In the genomic region with DNA sequence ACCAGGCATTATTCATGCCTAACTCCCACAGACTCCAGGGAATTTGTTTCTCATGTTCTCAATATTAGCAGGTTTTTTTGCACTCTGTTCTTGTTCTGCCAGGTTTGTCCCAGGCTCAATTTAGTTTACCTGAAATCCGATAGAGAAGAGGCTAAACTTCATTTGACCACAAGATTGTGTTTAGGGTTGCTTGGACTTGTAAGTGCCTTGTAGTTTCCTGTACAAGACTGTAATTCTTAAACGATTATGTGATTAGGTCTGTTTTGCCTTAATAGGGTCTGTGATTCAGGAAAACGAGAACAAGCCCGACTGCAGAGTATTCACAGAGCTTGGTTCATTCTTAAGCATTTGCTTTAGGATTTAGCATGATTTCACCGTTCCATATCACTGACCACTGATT, we compare ENCODE assay signal across 8 cellular contexts. TPM values are rescaled to one million over a fixed set of nuclear protein-coding genes. Genes with fewer than 3 reads are reported as not detected.
DNase-seq lines count a peak whose midpoint lies in the region; ATAC-seq and TF ChIP-seq lines count a peak whose summit lies in the region.

No MANE protein-coding gene starts in this region.

- 32 to 47% methylated on average over 5 of the region's 5 CpGs for WGBS in esophagus squamous epithelium, 2 donors

- CTCF ChIA-PET in GM10248 (lab: Yijun Ruan, JAX) = interaction anchor here (0.8 kb wide), 1 partner anchor 82 kb away, joined by 3 read pairs; no protein-coding TSS in a partner anchor

- peaks cover 55% of the 10 kb centered on the region for H3K79me2 ChIP-seq in osteoblast (ENCODE audit: insufficient read depth, low read length)

- peak overlapping the region; percentile 82 for H3K4me3 ChIP-seq in left ventricle myocardium inferior
- peak overlapping the region in 2 of 4 donors; percentile 66 to 81 for H3K4me3 ChIP-seq in esophagus squamous epithelium
- H3K4me3 ChIP-seq in osteoblast (ENCODE audit: insufficient read depth, low read length) = peak overlapping the region; percentile 86
- H3K4me3 ChIP-seq in BE2C (ENCODE audit: low read depth, low read length) = no peak overlapping the region

- intact Hi-C loops in left ventricle myocardium inferior (cut with micrococcal nuclease) (loop anchor here (5.0 kb wide), 1 partner anchor 340 kb away; no protein-coding TSS in a partner anchor), left cardiac atrium (cut with DNase I) (loop anchor here in 1 of 2 donors (5.0 kb wide), 1 partner anchor 195 kb away; no protein-coding TSS in a partner anchor), esophagus squamous epithelium (cut with DNase I) (loop anchor here (10.0 kb wide), 1 partner anchor 127 kb away; a partner anchor contains a TSS)

- H3K27me3 ChIP-seq in left ventricle myocardium inferior (ENCODE audit: low read depth) (no peaks in the 10 kb centered on the region), esophagus squamous epithelium (peaks cover 0 to 22% (median 0%) of the 10 kb centered on the region in 4 donors), osteoblast (ENCODE audit: insufficient read depth, low read length) (no peaks in the 10 kb centered on the region), BE2C (peaks cover 52% of the 10 kb centered on the region)

- ATAC-seq in left cardiac atrium = no peak
- no peak for ATAC-seq in HG03460 (IDR thresholded peaks at IDR 0.05; ENCODE audit: unreplicated experiment)

- peaks cover 27% of the 10 kb centered on the region for H4K20me1 ChIP-seq in osteoblast (ENCODE audit: insufficient read depth, low read length)

- H3K36me3 ChIP-seq in left ventricle myocardium inferior (no peaks in the 10 kb centered on the region), esophagus squamous epithelium (no peaks in the 10 kb centered on the region), osteoblast (ENCODE audit: insufficient read depth, low read length) (no peaks in the 10 kb centered on the region), BE2C (no peaks in the 10 kb centered on the region)

- no peak overlapping the region for H3K27ac ChIP-seq in left ventricle myocardium inferior (replicated peaks)
- H3K27ac ChIP-seq in esophagus squamous epithelium = peak overlapping the region; percentile 22 to 80 (median 57)
- peak overlapping the region; percentile 82 for H3K27ac ChIP-seq in osteoblast (ENCODE audit: low read depth, low read length)

- POLR2A ChIA-PET in GM10248 (lab: Yijun Ruan, JAX) = no interaction called here

- TF ChIP-seq CTCF in left ventricle myocardium inferior (IDR thresholded peaks at IDR 0.05; ENCODE audit: borderline replicate concordance) (no peak), esophagus squamous epithelium (IDR thresholded peaks at IDR 0.05) (no peak), osteoblast (IDR thresholded peaks at IDR 0.05; ENCODE audit: extremely low read depth, low read depth, low read length) (no peak), BE2C (IDR thresholded peaks at IDR 0.05; ENCODE audit: low read depth, low read length) (no peak), GM10248 (IDR thresholded peaks at IDR 0.05; ENCODE audit: control extremely low read depth, extremely low read depth, low read depth, missing control alignments) (no peak)

- H2AFZ ChIP-seq in osteoblast (ENCODE audit: low read length) = no peak overlapping the region

- TF ChIP-seq POLR2A in esophagus squamous epithelium (IDR thresholded peaks at IDR 0.05) = no peak

- peak overlapping the region; percentile 92 for H3K4me2 ChIP-seq in osteoblast (ENCODE audit: insufficient read depth, low read length)

- H3K4me1 ChIP-seq in left ventricle myocardium inferior (peaks cover 38% of the 10 kb centered on the region), esophagus squamous epithelium (peaks cover 14 to 51% (median 21%) of the 10 kb centered on the region in 3 donors), osteoblast (ENCODE audit: insufficient read depth, low read length) (peaks cover 62% of the 10 kb centered on the region), BE2C (no peaks in the 10 kb centered on the region)

- DNase-seq in left ventricle myocardium inferior (no peak), left cardiac atrium (no peak), esophagus squamous epithelium (lab: John Stamatoyannopoulos, UW) (no peak), osteoblast (ENCODE audit: insufficient read length, low spot score, missing footprints) (no peak), BE2C (no peak), germinal center (ENCODE audit: low spot score) (no peak), GM10248 (ENCODE audit: extremely low spot score) (no peak)

- no peaks in the 10 kb centered on the region for H3K9me3 ChIP-seq in left ventricle myocardium inferior (replicated peaks)
- no peaks in the 10 kb centered on the region for H3K9me3 ChIP-seq in esophagus squamous epithelium
- no peaks in the 10 kb centered on the region for H3K9me3 ChIP-seq in osteoblast (ENCODE audit: low read depth, low read length)
- no peaks in the 10 kb centered on the region for H3K9me3 ChIP-seq in BE2C

RNA-seq across cellular contexts. Expression of a gene that starts 1.8 kb away (rescaled TPM):
- total RNA-seq in left ventricle myocardium inferior (6.5 TPM), left cardiac atrium (10 to 100 TPM; 12.9 to 63.4 TPM), esophagus squamous epithelium (10 to 100 TPM in 2 of 4 donors, 1 to 10 TPM in 2; 2.9 to 20.6 (median 9.4) TPM), osteoblast (826 and 895 TPM in 2 replicates)
- 0.49 TPM for polyA plus RNA-seq in BE2C (2012; ENCODE audit: insufficient read depth, insufficient read length, low read depth)

Comparison
In these comparisons a context has a peak if more than half of its experiments do, and no peak if none do; other contexts are left out.
1. RNA of a gene that starts 1.8 kb away (total RNA-seq): 826 to 895 TPM in osteoblast; 12.9 to 63.4 TPM in left cardiac atrium, 2.9 to 20.6 TPM in esophagus squamous epithelium and 6.5 TPM in left ventricle myocardium inferior (single experiment); every median in the first group is over 10 times any median in the second.